ENCODE assay signal across 8 cellular contexts in the genomic region with DNA sequence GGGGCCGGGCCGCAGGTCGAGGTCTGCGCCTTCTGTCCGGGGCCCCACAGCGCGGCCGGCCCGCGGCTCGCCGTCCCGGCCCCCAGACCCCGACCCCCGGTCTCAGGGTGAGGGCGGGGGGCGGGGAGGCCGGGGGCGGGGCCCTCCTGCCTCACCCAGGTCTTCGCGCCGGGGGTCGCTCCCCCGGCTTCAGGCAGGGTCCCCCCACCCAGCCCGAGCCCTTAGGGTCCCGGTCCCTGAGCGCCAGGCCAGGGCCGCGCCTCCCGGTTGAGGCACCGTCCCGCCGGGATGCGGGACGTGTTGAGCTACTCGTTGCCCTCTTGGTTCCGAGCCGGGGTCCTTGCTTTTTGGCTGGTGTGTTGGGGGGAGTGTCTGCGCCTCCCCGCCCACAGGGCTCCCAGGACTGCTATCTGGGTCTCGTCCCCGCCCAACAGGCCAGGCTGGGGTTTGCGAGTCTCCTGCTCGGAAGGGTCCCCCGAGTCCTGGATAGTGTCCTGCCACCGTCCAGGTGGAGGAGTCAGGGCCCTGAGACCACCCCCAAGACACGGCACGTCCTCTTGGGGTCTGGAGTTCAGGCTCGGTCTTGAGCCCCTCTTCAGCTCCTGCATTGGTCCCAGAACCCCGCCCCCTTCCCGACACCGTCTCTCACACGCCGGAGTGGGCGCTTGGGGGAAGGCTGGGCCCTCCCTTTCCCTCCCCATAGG. TPM values are rescaled to one million over a fixed set of nuclear protein-coding genes. Genes with fewer than 3 reads are reported as not detected.
A peak's percentile ranks its signal among the peaks of the same experiment; 100 is the strongest.
DNase-seq lines count a peak whose midpoint lies in the region; ATAC-seq and TF ChIP-seq lines count a peak whose summit lies in the region.

No MANE protein-coding gene starts in this region.

- POLR2A ChIA-PET in PC-3 (lab: Charles Lee; ENCODE audit: unreplicated experiment), result interaction anchor here (0.7 kb wide), 1 partner anchor 101 kb away, joined by 12 read pairs; no protein-coding TSS in a partner anchor

- no peaks in the 10 kb centered on the region for H3K9me2 ChIP-seq in PC-3 (replicated peaks; ENCODE audit: low read length)

- TF ChIP-seq CTCF in PC-3 (conservative IDR thresholded peaks at IDR 0.05; ENCODE audit: low read depth, low read length), result no peak
- TF ChIP-seq CTCF in cardiac fibroblast (IDR thresholded peaks at IDR 0.05; ENCODE audit: low read depth, low read length), result no peak
- no peak for TF ChIP-seq CTCF in right lobe of liver (IDR thresholded peaks at IDR 0.05)

- H3K9me3 ChIP-seq in PC-3 (ENCODE audit: low read length), result no peaks in the 10 kb centered on the region
- no peaks in the 10 kb centered on the region for H3K9me3 ChIP-seq in right lobe of liver

- peaks cover 5% of the 10 kb centered on the region; the same call in 1 of the 2 replicates for H3K4me1 ChIP-seq in PC-3 (ENCODE audit: insufficient read depth, low read length)
- peaks cover 0 to 40% (median 7%) of the 10 kb centered on the region in 4 donors for H3K4me1 ChIP-seq in right lobe of liver

- peak overlapping the region; percentile 98 for H3K4me3 ChIP-seq in PC-3 (ENCODE audit: low read length)
- H3K4me3 ChIP-seq in cardiac fibroblast (replicated peaks in 1 of 2; ENCODE audit: low read depth in 2 of 2, low read length in 2 of 2), result peak overlapping the region; percentile 71 to 96
- H3K4me3 ChIP-seq in right lobe of liver, result peak overlapping the region; percentile 67 to 98 (median 83)

- no peaks in the 10 kb centered on the region for H3K27me3 ChIP-seq in PC-3 (ENCODE audit: low read length)
- no peaks in the 10 kb centered on the region for H3K27me3 ChIP-seq in right lobe of liver

- TF ChIP-seq POLR2A in right lobe of liver (IDR thresholded peaks at IDR 0.05), result no peak

- 0 out of 2 replicates have a peak overlapping the region, but pooled peaks have one; percentile 26 for H2AFZ ChIP-seq in PC-3 (ENCODE audit: low read length)

- CTCF ChIA-PET in PC-3 (lab: Charles Lee), result no interaction called here

- H3K27ac ChIP-seq in PC-3 (ENCODE audit: low read length) (no peak overlapping the region), right lobe of liver (peak overlapping the region; percentile 49 to 91 (median 88)), substantia nigra (ENCODE audit: low read depth, low read length, poor library complexity, severe bottlenecking) (peak overlapping the region; percentile 73)

- BruUV-seq in PC-3 (replicated peaks; lab: Mats Ljungman, UMichigan), result no TSS peak

- H3K36me3 ChIP-seq in PC-3 (ENCODE audit: low read depth, low read length), result no peaks in the 10 kb centered on the region
- peaks cover 0 to 1% (median under 1%) of the 10 kb centered on the region in 4 donors for H3K36me3 ChIP-seq in right lobe of liver

- ATAC-seq in GM21619 (IDR thresholded peaks at IDR 0.05; ENCODE audit: unreplicated experiment) (peak; percentile 9), PC-3 (no peak; the same call in 1 of the 2 replicates), right lobe of liver (no peak), GM21786 (IDR thresholded peaks at IDR 0.05; ENCODE audit: unreplicated experiment) (no peak), HG03378 (IDR thresholded peaks at IDR 0.05; ENCODE audit: unreplicated experiment) (no peak)

- peaks cover 36% of the 10 kb centered on the region for H3K79me2 ChIP-seq in PC-3 (ENCODE audit: low read length)

- 0% methylated on average over 4 of the region's 55 CpGs for WGBS in right lobe of liver (ENCODE audit: insufficient coverage, low coverage, low lambda C conversion rate, missing lambda C conversion rate)

- H4K20me1 ChIP-seq in PC-3 (ENCODE audit: low read length), result 0 out of 2 replicates have a peak, but pooled peaks cover 4% of the 10 kb centered on the region

- DNase-seq in D341Med (ENCODE audit: low spot score) (peak; percentile 52), PC-3 (no peak), cardiac fibroblast (ENCODE audit: low read depth in 2 of 2) (peak in 1 of 2 donors; percentile 23), right lobe of liver (peak in 1 of 3 donors; percentile 57), substantia nigra (lab: John Stamatoyannopoulos, UW) (peak in 5 of 49 donors; percentile 27 to 62 (median 31))

- no peaks in the 10 kb centered on the region for H3F3A ChIP-seq in PC-3 (ENCODE audit: low read length, unreplicated experiment)

- peak overlapping the region; percentile 93 for H3K4me2 ChIP-seq in PC-3 (ENCODE audit: low read length)

- intact Hi-C loops in PC-3 (cut with micrococcal nuclease), result no loop called here
- intact Hi-C loops in right lobe of liver (cut with DNase I), result loop anchor here (10.0 kb wide), 2 partner anchors 57 to 197 kb away; a partner anchor contains a TSS

- H3K9ac ChIP-seq in PC-3 (ENCODE audit: low read length), result peak overlapping the region; percentile 77

RNA-seq across cellular contexts. Expression of a gene that starts 0.5 kb away (rescaled TPM):
- 21.0 and 26.5 TPM in 2 replicates for total RNA-seq in PC-3 (2014; rRNA removed)
- total RNA-seq in right lobe of liver, result 10 to 100 TPM in 5 of 6 experiments, 1 to 10 TPM in 1; 9.9 to 20.0 (median 14.9) TPM

RNA-seq across cellular contexts. Expression of a gene that starts 22.7 kb away (rescaled TPM):
- 1,124 and 1,170 TPM in 2 replicates for total RNA-seq in PC-3 (2014; rRNA removed)
- 1,000 to 10,000 TPM in 4 of 6 experiments, 100 to 1,000 TPM in 2; 933 to 1,231 (median 1,031) TPM for total RNA-seq in right lobe of liver

RNA-seq across cellular contexts. Expression of a gene that starts 37.1 kb away (rescaled TPM):
- total RNA-seq in PC-3 (2014; rRNA removed) (94.2 and 155 TPM in 2 replicates), right lobe of liver (10 to 100 TPM; 13.1 to 63.7 (median 24.9) TPM)

RNA-seq across cellular contexts. Expression of a gene that starts 58.7 kb away (rescaled TPM):
- total RNA-seq in PC-3 (2014; rRNA removed) (16.7 and 40.2 TPM in 2 replicates), right lobe of liver (10 to 100 TPM; 19.0 to 38.5 (median 27.7) TPM)
